In the genomic region with DNA sequence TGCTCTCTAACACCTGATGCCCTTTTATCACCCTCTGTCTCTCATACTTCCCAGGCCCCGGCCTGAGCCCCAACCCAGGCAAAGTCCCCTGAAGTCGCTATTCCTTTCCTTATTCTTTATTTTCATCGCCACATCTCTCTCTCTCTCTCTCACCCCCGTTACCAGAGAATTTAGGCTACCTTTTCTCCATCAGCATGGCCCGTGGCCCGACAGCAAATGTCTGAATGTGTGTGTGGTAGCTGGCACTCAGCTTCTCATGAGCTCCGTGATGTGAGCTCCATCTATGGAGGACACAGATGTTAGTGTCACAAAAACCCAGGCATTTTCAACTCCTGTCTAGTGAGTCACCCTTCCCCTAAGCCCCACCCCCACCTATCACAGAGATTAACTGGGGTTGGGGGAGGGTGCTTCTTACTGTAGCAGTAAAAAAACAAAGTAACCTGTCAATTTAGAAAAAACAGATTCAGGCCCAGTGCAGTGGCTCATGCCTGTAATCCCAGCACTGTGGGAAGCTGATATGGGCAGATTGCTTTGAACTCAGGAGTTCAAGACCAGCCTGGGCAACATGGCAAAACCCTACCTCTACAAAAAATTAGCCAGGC, we compare ENCODE assay signal across 1 cellular context.
TF ChIP-seq lines count a peak whose summit lies in the region.

No MANE protein-coding gene starts in this region.

TF ChIP-seq in HepG2, 621 proteins besides CTCF, POLR2A, EP300 and RAD21 (continued from another document and continues in another):
- peak; percentile 48 for TF ChIP-seq ARID5B (CRISPR knock-in tag; IDR thresholded peaks at IDR 0.05)
- peak; percentile 67 for TF ChIP-seq JUND (CRISPR knock-in tag; IDR thresholded peaks at IDR 0.05)
- no peak for TF ChIP-seq ZNF24 (IDR thresholded peaks at IDR 0.05)
- no peak for TF ChIP-seq PHF20 (CRISPR knock-in tag; IDR thresholded peaks at IDR 0.05)
- 0 out of 2 replicates have a peak, but pooled peaks have one; percentile 46 for TF ChIP-seq THAP7 (CRISPR knock-in tag; IDR thresholded peaks at IDR 0.05)
- peak; percentile 33 for TF ChIP-seq STAG1 (CRISPR knock-in tag; IDR thresholded peaks at IDR 0.05)
- TF ChIP-seq SAFB2 (CRISPR knock-in tag; IDR thresholded peaks at IDR 0.05; ENCODE audit: borderline replicate concordance, low read depth): no peak
- TF ChIP-seq CCAR2 (optimal IDR thresholded peaks at IDR 0.05; ENCODE audit: low read depth, low read length): no peak
- TF ChIP-seq ZNF878 (CRISPR knock-in tag; IDR thresholded peaks at IDR 0.05): no peak; the same call in 1 of the 2 replicates
- peak; percentile 78 for TF ChIP-seq SAP130 (CRISPR knock-in tag; IDR thresholded peaks at IDR 0.05; ENCODE audit: low read depth)
- no peak for TF ChIP-seq KDM3A (CRISPR knock-in tag; IDR thresholded peaks at IDR 0.05; ENCODE audit: low read depth)
- TF ChIP-seq NFKB2 (CRISPR knock-in tag; IDR thresholded peaks at IDR 0.05; ENCODE audit: borderline replicate concordance): no peak
- no peak for TF ChIP-seq GLI4 (CRISPR knock-in tag; IDR thresholded peaks at IDR 0.05; ENCODE audit: borderline replicate concordance)
- TF ChIP-seq ZNF230 (CRISPR knock-in tag; IDR thresholded peaks at IDR 0.05): no peak
- TF ChIP-seq ATF7 (IDR thresholded peaks at IDR 0.05): no peak
- TF ChIP-seq ATF7 (CRISPR knock-in tag; IDR thresholded peaks at IDR 0.05): no peak
- peak; percentile 73; the same call in 1 of the 2 replicates for TF ChIP-seq ZNF512B (CRISPR knock-in tag; IDR thresholded peaks at IDR 0.05; ENCODE audit: borderline replicate concordance)
- no peak for TF ChIP-seq KDM5A (IDR thresholded peaks at IDR 0.05; ENCODE audit: borderline replicate concordance, low read length)
- TF ChIP-seq ISL2 (CRISPR knock-in tag; IDR thresholded peaks at IDR 0.05): no peak
- TF ChIP-seq ELK4 (CRISPR knock-in tag; IDR thresholded peaks at IDR 0.05; ENCODE audit: borderline replicate concordance): no peak
- TF ChIP-seq ZGPAT (CRISPR knock-in tag; IDR thresholded peaks at IDR 0.05): peak; percentile 39; the same call in 1 of the 2 replicates
- peak; percentile 60; the same call in 1 of the 2 replicates for TF ChIP-seq TAF1 (CRISPR knock-in tag; IDR thresholded peaks at IDR 0.05)
- TF ChIP-seq NR3C1 (CRISPR knock-in tag; IDR thresholded peaks at IDR 0.05): no peak
- peak; percentile 36; the same call in 1 of the 2 replicates for TF ChIP-seq YEATS2 (CRISPR knock-in tag; IDR thresholded peaks at IDR 0.05; ENCODE audit: borderline replicate concordance)
- TF ChIP-seq ZNF709 (CRISPR knock-in tag; IDR thresholded peaks at IDR 0.05): no peak
- TF ChIP-seq KLF11 (CRISPR knock-in tag; IDR thresholded peaks at IDR 0.05): 0 out of 2 replicates have a peak, but pooled peaks have one; percentile 22
- no peak for TF ChIP-seq CREB1 (IDR thresholded peaks at IDR 0.05)
- TF ChIP-seq CREB1 (CRISPR knock-in tag; IDR thresholded peaks at IDR 0.05): peak; percentile 29; the same call in 1 of the 2 replicates
- TF ChIP-seq MAX (IDR thresholded peaks at IDR 0.05): peak; percentile 22; the same call in 1 of the 2 replicates
- peak; percentile 57; the same call in 1 of the 2 replicates for TF ChIP-seq SP4 (CRISPR knock-in tag; IDR thresholded peaks at IDR 0.05)
- TF ChIP-seq, protein P1, sequence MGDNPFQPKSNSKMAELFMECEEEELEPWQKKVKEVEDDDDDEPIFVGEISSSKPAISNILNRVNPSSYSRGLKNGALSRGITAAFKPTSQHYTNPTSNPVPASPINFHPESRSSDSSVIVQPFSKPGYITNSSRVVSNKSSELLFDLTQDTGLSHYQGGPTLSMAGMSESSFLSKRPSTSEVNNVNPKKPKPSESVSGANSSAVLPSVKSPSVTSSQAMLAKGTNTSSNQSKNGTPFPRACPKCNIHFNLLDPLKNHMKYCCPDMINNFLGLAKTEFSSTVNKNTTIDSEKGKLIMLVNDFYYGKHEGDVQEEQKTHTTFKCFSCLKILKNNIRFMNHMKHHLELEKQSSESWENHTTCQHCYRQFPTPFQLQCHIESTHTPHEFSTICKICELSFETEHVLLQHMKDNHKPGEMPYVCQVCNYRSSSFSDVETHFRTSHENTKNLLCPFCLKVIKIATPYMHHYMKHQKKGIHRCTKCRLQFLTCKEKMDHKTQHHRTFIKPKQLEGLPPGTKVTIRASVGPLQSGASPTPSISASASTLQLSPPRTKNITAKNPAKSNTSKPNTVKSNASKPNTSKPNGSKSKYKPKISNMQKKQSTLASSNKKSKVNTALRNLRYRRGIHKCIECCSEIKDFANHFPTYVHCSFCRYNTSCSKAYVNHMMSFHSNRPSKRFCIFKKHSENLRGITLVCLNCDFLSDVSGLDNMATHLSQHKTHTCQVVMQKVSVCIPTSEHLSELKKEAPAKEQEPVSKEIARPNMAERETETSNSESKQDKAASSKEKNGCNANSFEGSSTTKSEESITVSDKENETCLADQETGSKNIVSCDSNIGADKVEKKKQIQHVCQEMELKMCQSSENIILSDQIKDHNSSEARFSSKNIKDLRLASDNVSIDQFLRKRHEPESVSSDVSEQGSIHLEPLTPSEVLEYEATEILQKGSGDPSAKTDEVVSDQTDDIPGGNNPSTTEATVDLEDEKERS (CRISPR knock-in tag; IDR thresholded peaks at IDR 0.05): peak; percentile 43; the same call in 1 of the 2 replicates
- TF ChIP-seq PRMT3 (CRISPR knock-in tag; IDR thresholded peaks at IDR 0.05; ENCODE audit: borderline replicate concordance, low read depth): no peak
- TF ChIP-seq ZNF772 (CRISPR knock-in tag; IDR thresholded peaks at IDR 0.05): peak; percentile 44; the same call in 1 of the 2 replicates
- no peak for TF ChIP-seq ARNT2 (CRISPR knock-in tag; IDR thresholded peaks at IDR 0.05; ENCODE audit: low read depth)
- TF ChIP-seq, protein P2, sequence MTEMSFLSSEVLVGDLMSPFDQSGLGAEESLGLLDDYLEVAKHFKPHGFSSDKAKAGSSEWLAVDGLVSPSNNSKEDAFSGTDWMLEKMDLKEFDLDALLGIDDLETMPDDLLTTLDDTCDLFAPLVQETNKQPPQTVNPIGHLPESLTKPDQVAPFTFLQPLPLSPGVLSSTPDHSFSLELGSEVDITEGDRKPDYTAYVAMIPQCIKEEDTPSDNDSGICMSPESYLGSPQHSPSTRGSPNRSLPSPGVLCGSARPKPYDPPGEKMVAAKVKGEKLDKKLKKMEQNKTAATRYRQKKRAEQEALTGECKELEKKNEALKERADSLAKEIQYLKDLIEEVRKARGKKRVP (CRISPR knock-in tag; IDR thresholded peaks at IDR 0.05): 0 out of 4 replicates have a peak, but pooled peaks of 1 of the 2 experiments have one; percentile 17
- TF ChIP-seq, protein P3, sequence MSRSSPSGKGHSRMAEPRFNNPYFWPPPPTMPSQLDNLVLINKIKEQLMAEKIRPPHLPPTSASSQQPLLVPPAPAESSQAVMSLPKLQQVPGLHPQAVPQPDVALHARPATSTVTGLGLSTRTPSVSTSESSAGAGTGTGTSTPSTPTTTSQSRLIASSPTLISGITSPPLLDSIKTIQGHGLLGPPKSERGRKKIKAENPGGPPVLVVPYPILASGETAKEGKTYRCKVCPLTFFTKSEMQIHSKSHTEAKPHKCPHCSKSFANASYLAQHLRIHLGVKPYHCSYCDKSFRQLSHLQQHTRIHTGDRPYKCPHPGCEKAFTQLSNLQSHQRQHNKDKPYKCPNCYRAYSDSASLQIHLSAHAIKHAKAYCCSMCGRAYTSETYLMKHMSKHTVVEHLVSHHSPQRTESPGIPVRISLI (CRISPR knock-in tag; IDR thresholded peaks at IDR 0.05; ENCODE audit: borderline replicate concordance): peak; percentile 85; the same call in 1 of the 2 replicates
- peak; percentile 36; the same call in 1 of the 2 replicates for TF ChIP-seq ATF3 (CRISPR knock-in tag; IDR thresholded peaks at IDR 0.05)
- TF ChIP-seq, protein P4, sequence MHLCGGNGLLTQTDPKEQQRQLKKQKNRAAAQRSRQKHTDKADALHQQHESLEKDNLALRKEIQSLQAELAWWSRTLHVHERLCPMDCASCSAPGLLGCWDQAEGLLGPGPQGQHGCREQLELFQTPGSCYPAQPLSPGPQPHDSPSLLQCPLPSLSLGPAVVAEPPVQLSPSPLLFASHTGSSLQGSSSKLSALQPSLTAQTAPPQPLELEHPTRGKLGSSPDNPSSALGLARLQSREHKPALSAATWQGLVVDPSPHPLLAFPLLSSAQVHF (CRISPR knock-in tag; IDR thresholded peaks at IDR 0.05): no peak
- TF ChIP-seq TEAD3 (CRISPR knock-in tag; optimal IDR thresholded peaks at IDR 0.05; ENCODE audit: borderline replicate concordance): peak; percentile 40
- TF ChIP-seq ZBTB42 (CRISPR knock-in tag; IDR thresholded peaks at IDR 0.05): 0 out of 2 replicates have a peak, but pooled peaks have one; percentile 33
- TF ChIP-seq THAP11 (CRISPR knock-in tag; IDR thresholded peaks at IDR 0.05): no peak
- TF ChIP-seq KMT2B (CRISPR knock-in tag; IDR thresholded peaks at IDR 0.05): no peak
- TF ChIP-seq ZBTB20 (CRISPR knock-in tag; IDR thresholded peaks at IDR 0.05; ENCODE audit: borderline replicate concordance, low read depth): peak; percentile 71; the same call in 1 of the 2 replicates
- TF ChIP-seq RXRB (CRISPR knock-in tag; IDR thresholded peaks at IDR 0.05; ENCODE audit: borderline replicate concordance): peak; percentile 28; the same call in 1 of the 2 replicates
- peak in 1 of 2 experiments; percentile 61; a peak in 1 of 4 replicates for TF ChIP-seq KLF16 (CRISPR knock-in tag; IDR thresholded peaks at IDR 0.05)
- no peak for TF ChIP-seq NCOA5 (CRISPR knock-in tag; IDR thresholded peaks at IDR 0.05)
